In the genomic region with DNA sequence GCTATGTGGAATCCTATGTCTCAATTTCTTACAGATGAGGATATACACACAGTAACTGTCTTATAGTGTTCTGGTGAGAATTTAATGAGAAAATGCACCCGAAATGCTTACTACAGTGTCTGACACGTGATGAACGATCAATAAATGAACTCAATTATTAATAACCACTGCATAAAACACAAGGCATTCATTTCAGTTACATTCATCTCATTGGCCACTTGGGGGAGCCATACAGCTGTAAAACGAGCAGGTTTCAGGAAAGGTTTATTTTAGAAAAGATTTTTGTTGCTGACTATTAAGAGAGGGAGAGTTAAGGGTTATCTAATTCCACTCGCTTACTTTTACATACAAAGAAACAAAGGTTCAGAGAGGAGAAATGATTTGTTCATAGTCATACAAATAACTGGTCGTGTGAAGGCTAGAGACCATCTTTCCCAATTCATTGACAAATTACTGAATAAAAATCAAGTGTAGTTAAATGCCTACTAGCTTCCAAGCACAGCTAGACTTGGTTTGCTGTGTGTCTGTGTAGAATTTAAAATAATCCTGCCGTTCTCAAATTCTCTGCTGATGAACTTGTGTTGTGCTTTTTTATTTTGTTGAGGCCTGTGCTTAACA, we compare ENCODE assay signal across 8 cellular contexts.
DNase-seq lines count a peak whose midpoint lies in the region; ATAC-seq and TF ChIP-seq lines count a peak whose summit lies in the region.

No MANE protein-coding gene starts in this region.

- peak; percentile 62 for DNase-seq in Daoy (ENCODE audit: low read depth)
- peak; percentile 38 for DNase-seq in HEK293T (ENCODE audit: extremely low spot score)
- DNase-seq in SHP77 (lab: John Stamatoyannopoulos, UW): peak; percentile 48 to 68
- no peak for DNase-seq in epithelial cell of proximal tubule (ENCODE audit: low read depth)
- no peak for DNase-seq in SKM-1 (lab: John Stamatoyannopoulos, UW; ENCODE audit: unreplicated experiment)

- no peak overlapping the region for H3K9ac ChIP-seq in neural cell (ENCODE audit: low read length)

- H3K36me3 ChIP-seq in neural cell (ENCODE audit: insufficient read depth, low read length): no peaks in the 10 kb centered on the region

- CTCF ChIA-PET in HEK293T (lab: Yijun Ruan, JAX): interaction anchor here (1.0 to 1.4 kb wide), 2 partner anchors 50 to 486 kb away, joined by 3 to 5 read pairs; no protein-coding TSS in a partner anchor

- no peaks in the 10 kb centered on the region for H3K9me2 ChIP-seq in neural cell (ENCODE audit: insufficient read depth, low read length)

- no peaks in the 10 kb centered on the region for H3K27me3 ChIP-seq in neural cell (ENCODE audit: insufficient read depth, low read depth, low read length)

- TF ChIP-seq CTCF in epithelial cell of proximal tubule (conservative IDR thresholded peaks at IDR 0.05; ENCODE audit: low read depth, low read length) (peak; percentile 81), neural cell (IDR thresholded peaks at IDR 0.05; ENCODE audit: poor library complexity, severe bottlenecking) (peak; percentile 92)

- TF ChIP-seq RAD21 in neural cell (conservative IDR thresholded peaks at IDR 0.05): peak; percentile 90

- POLR2A ChIA-PET in HEK293T (lab: Yijun Ruan, JAX): no interaction called here

- no peaks in the 10 kb centered on the region for H4K20me1 ChIP-seq in neural cell (ENCODE audit: insufficient read depth)

- H2AFZ ChIP-seq in neural cell (ENCODE audit: low read depth, low read length): no peak overlapping the region

- H3K4me3 ChIP-seq in epithelial cell of proximal tubule (ENCODE audit: low read depth, low read length) (no peak overlapping the region), neural cell (ENCODE audit: low read length) (no peak overlapping the region)

- ATAC-seq in HG03432 (IDR thresholded peaks at IDR 0.05; ENCODE audit: unreplicated experiment): no peak
- no peak for ATAC-seq in HG03196 (IDR thresholded peaks at IDR 0.05; ENCODE audit: unreplicated experiment)

- H3K79me2 ChIP-seq in neural cell (replicated peaks; ENCODE audit: insufficient read depth, low read length): no peaks in the 10 kb centered on the region

- H3K9me3 ChIP-seq in neural cell (ENCODE audit: low read length): no peaks in the 10 kb centered on the region

- no peak overlapping the region for H3K27ac ChIP-seq in neural cell (ENCODE audit: low read length)

- no peak for TF ChIP-seq EP300 in neural cell (conservative IDR thresholded peaks at IDR 0.05; ENCODE audit: poor library complexity, severe bottlenecking)

- H3F3A ChIP-seq in neural cell (ENCODE audit: insufficient read depth, low read length, poor library complexity, severe bottlenecking): no peaks in the 10 kb centered on the region

- no peak overlapping the region for H3K4me2 ChIP-seq in neural cell (ENCODE audit: low read length)

TF ChIP-seq in HEK293T, 16 proteins besides CTCF, POLR2A, EP300 and RAD21:
- TF ChIP-seq NFRKB (IDR thresholded peaks at IDR 0.05): no peak
- TF ChIP-seq SUZ12 (IDR thresholded peaks at IDR 0.05): no peak

TF ChIP-seq in neural cell, 6 proteins besides CTCF, POLR2A, EP300 and RAD21:
- TF ChIP-seq POLR2AphosphoS5 (IDR thresholded peaks at IDR 0.05) (no peak), SMC3 (conservative IDR thresholded peaks at IDR 0.05; ENCODE audit: poor library complexity) (peak; percentile 89)

Comparison
In these comparisons a context has a peak if more than half of its experiments do, and no peak if none do; other contexts are left out.
1. DNase-seq: peak in Daoy (single experiment), HEK293T (single experiment) and SHP77 (2 of 2); none in epithelial cell of proximal tubule (single experiment) and SKM-1 (single experiment).